13 cellular contexts compared by ENCODE assay signal in genomic region chr1:206955476-206956312, GRCh38. TPM values are rescaled to one million over a fixed set of nuclear protein-coding genes. Genes with fewer than 3 reads are reported as not detected.
DNase-seq lines count a peak whose midpoint lies in the region; ATAC-seq and TF ChIP-seq lines count a peak whose summit lies in the region.
"Had no signal": no experiment of that assay in that cellular context is flagged by ENCODE, and none has a peak within 500 bp of the region (broad histone marks: within the 10 kb centered on the region; RNA-seq: fewer than 3 reads in every experiment).

No MANE protein-coding gene starts in this region.

- H3K36me3 ChIP-seq in Caco-2 (ENCODE audit: control insufficient read depth, insufficient read depth, low read length) (no peaks in the 10 kb centered on the region), SK-N-SH (replicated peaks in 1 of 2; ENCODE audit: control insufficient read depth in 1 of 2, insufficient read depth in 2 of 2, low read length in 1 of 2) (no peaks in the 10 kb centered on the region)
- H3K36me3 ChIP-seq: sigmoid colon, thoracic aorta, WERI-Rb-1 had no signal

- H3K4me3 ChIP-seq in Caco-2 (ENCODE audit: low read depth, low read length) (no peak overlapping the region), SK-N-SH (ENCODE audit: low read depth in 2 of 2, low read length in 1 of 2) (no peak overlapping the region)
- H3K4me3 ChIP-seq: sigmoid colon, thoracic aorta had no signal

- peak overlapping the region; percentile 29 for H3K4me3 Mint-ChIP-seq in Caco-2 (ENCODE audit: unreplicated experiment)

- no peaks in the 10 kb centered on the region for H3K27me3 Mint-ChIP-seq in Caco-2 (ENCODE audit: insufficient read depth, unreplicated experiment)

- TF ChIP-seq RAD21 in SK-N-SH (IDR thresholded peaks at IDR 0.05; ENCODE audit: low read length): no peak

- H3K4me2 ChIP-seq in SK-N-SH: no peak overlapping the region

- H3K9me3 Mint-ChIP-seq in Caco-2 (ENCODE audit: unreplicated experiment): no peaks in the 10 kb centered on the region

- no peak overlapping the region for H2AFZ ChIP-seq in SK-N-SH (ENCODE audit: low read depth)

- no TSS peak for BruUV-seq in Caco-2 (replicated peaks; lab: Mats Ljungman, UMichigan)

- intact Hi-C loops in Caco-2 (cut with micrococcal nuclease; ENCODE audit: unreplicated experiment): no loop called here

- no peaks in the 10 kb centered on the region for H4K20me1 ChIP-seq in SK-N-SH (ENCODE audit: insufficient read depth)

- no peak for TF ChIP-seq EP300 in SK-N-SH (IDR thresholded peaks at IDR 0.05; ENCODE audit: borderline replicate concordance in 1 of 2, low read depth in 1 of 2, low read length in 1 of 2)

- H3K9me2 ChIP-seq in SK-N-SH: no peaks in the 10 kb centered on the region

- DNase-seq in Caco-2: peak; percentile 32 to 65
- peak; percentile 35 for DNase-seq in iPS-NIHi7 (ENCODE audit: extremely low spot score)
- DNase-seq in AG20443 (ENCODE audit: low spot score): no peak
- DNase-seq in SK-N-SH: no peak
- no peak for DNase-seq in stimulated activated CD4-positive, alpha-beta T cell treated with anti-CD3 and anti-CD28 coated beads, Interleukin-2, amount 100 ng/mL, for 48 hours
- DNase-seq: central memory CD4-positive, alpha-beta T cell; NCI-H345; sigmoid colon; WERI-Rb-1 had no signal

- H3K4me1 Mint-ChIP-seq in Caco-2 (ENCODE audit: low read depth, unreplicated experiment): peaks cover 42% of the 10 kb centered on the region

- H3F3A ChIP-seq in SK-N-SH (replicated peaks; ENCODE audit: insufficient read depth): no peaks in the 10 kb centered on the region

- H3K27ac ChIP-seq in SK-N-SH (ENCODE audit: low read depth in 2 of 2, low read length in 1 of 2): no peak overlapping the region
- H3K27ac ChIP-seq: thoracic aorta, WERI-Rb-1 had no signal

- no peak overlapping the region for H3K9ac ChIP-seq in SK-N-SH

- peak; percentile 34 for ATAC-seq in GM18907 (IDR thresholded peaks at IDR 0.05; ENCODE audit: unreplicated experiment)
- peak; percentile 42 for ATAC-seq in HG03520 (IDR thresholded peaks at IDR 0.05; ENCODE audit: unreplicated experiment)
- no peak for ATAC-seq in HG03097 (IDR thresholded peaks at IDR 0.05; ENCODE audit: low FRiP score, unreplicated experiment)

- H3K27me3 ChIP-seq in Caco-2 (replicated peaks; ENCODE audit: control insufficient read depth, insufficient read depth, low read length) (no peaks in the 10 kb centered on the region), SK-N-SH (ENCODE audit: insufficient read depth) (peaks cover 27% of the 10 kb centered on the region; the same call in 1 of the 2 replicates)
- H3K27me3 ChIP-seq: sigmoid colon had no signal

- no peak for TF ChIP-seq CTCF in Caco-2 (IDR thresholded peaks at IDR 0.05; ENCODE audit: insufficient read depth in 1 of 2, low read depth in 1 of 2, low read length in 1 of 2, severe bottlenecking in 1 of 2, unreplicated experiment in 1 of 2)
- no peak for TF ChIP-seq CTCF in SK-N-SH (IDR thresholded peaks at IDR 0.05)

- CTCF ChIA-PET in Caco-2 (lab: Charles Lee) (interaction anchor here (0.6 to 2.4 kb wide), 4 partner anchors 20 to 440 kb away, joined by 3 to 10 read pairs (median 5); no protein-coding TSS in a partner anchor), SK-N-SH (lab: Yijun Ruan, JAX) (interaction anchor here (0.7 to 1.5 kb wide), 4 partner anchors 27 to 816 kb away, joined by 3 read pairs; no protein-coding TSS in a partner anchor)

- H3K79me2 ChIP-seq in SK-N-SH (ENCODE audit: insufficient read depth): no peaks in the 10 kb centered on the region

- WGBS in SK-N-SH (ENCODE audit: low lambda C conversion rate): 44% methylated on average over 9 of the region's 10 CpGs

- H3K27ac Mint-ChIP-seq in Caco-2 (ENCODE audit: unreplicated experiment): peak overlapping the region; percentile 36

- H3K36me3 Mint-ChIP-seq in Caco-2 (ENCODE audit: insufficient read depth, unreplicated experiment): no peaks in the 10 kb centered on the region

- H3K4me1 ChIP-seq in Caco-2 (peaks cover 53% of the 10 kb centered on the region), SK-N-SH (ENCODE audit: control insufficient read depth in 1 of 2, insufficient read depth in 2 of 2, low read depth in 1 of 2, low read length in 1 of 2) (no peaks in the 10 kb centered on the region)

- POLR2A ChIA-PET in Caco-2 (lab: Charles Lee): interaction anchor here (0.5 kb wide), 1 partner anchor 137 kb away, joined by 6 read pairs; no protein-coding TSS in a partner anchor
- POLR2A ChIA-PET in SK-N-SH (lab: Yijun Ruan, JAX): no interaction called here

- H3K9me3 ChIP-seq in Caco-2 (no peaks in the 10 kb centered on the region), SK-N-SH (no peaks in the 10 kb centered on the region)
- H3K9me3 ChIP-seq: sigmoid colon, thoracic aorta had no signal

TF ChIP-seq in SK-N-SH, 30 proteins besides CTCF, POLR2A, EP300 and RAD21:
- TF ChIP-seq RCOR1 (IDR thresholded peaks at IDR 0.05; ENCODE audit: low read length): no peak
- no peak for TF ChIP-seq JUND (IDR thresholded peaks at IDR 0.05)
- no peak for TF ChIP-seq YY1 (IDR thresholded peaks at IDR 0.05; ENCODE audit: low read depth)
- no peak for TF ChIP-seq SIN3A (IDR thresholded peaks at IDR 0.05; ENCODE audit: borderline replicate concordance, low read depth, low read length)

RNA-seq across cellular contexts. Expression of gene PIGR, which starts 9.4 kb away (rescaled TPM):
- total RNA-seq in Caco-2 (2022): not detected in 2 replicates
- not detected in 2 replicates for polyA plus RNA-seq in SK-N-SH (2012; rRNA removed)
- polyA plus RNA-seq in SK-N-SH (2012; cell fraction: cytosol; rRNA removed): not detected in 2 replicates
- not detected in 2 replicates for polyA plus RNA-seq in SK-N-SH (2012; cell fraction: nucleus; rRNA removed)

RNA-seq across cellular contexts. Expression of gene FCAMR, which starts 14.6 kb away (rescaled TPM):
- 0.18 TPM in 1 of 2 replicates, not detected in the other for total RNA-seq in Caco-2 (2022)
- not detected in 2 replicates for polyA plus RNA-seq in SK-N-SH (2012; rRNA removed)
- not detected in 2 replicates for polyA plus RNA-seq in SK-N-SH (2012; cell fraction: cytosol; rRNA removed)
- polyA plus RNA-seq in SK-N-SH (2012; cell fraction: nucleus; rRNA removed): not detected in 2 replicates
- total RNA-seq: sigmoid colon, thoracic aorta had no signal

RNA-seq across cellular contexts. Expression of gene FCMR, which starts 34.0 kb away (rescaled TPM):
- not detected in 2 replicates for total RNA-seq in Caco-2 (2022)
- 0.05 and 0.15 TPM in 2 replicates for polyA plus RNA-seq in SK-N-SH (2012; rRNA removed)
- 0.03 and 0.14 TPM in 2 replicates for polyA plus RNA-seq in SK-N-SH (2012; cell fraction: cytosol; rRNA removed)
- not detected in 2 replicates for polyA plus RNA-seq in SK-N-SH (2012; cell fraction: nucleus; rRNA removed)

RNA-seq across cellular contexts. Expression of gene IL24, which starts 58.5 kb away (rescaled TPM):
- total RNA-seq in Caco-2 (2022): not detected in 2 replicates
- polyA plus RNA-seq in SK-N-SH (2012; rRNA removed): 0.03 TPM in 1 of 2 replicates, not detected in the other
- polyA plus RNA-seq in SK-N-SH (2012; cell fraction: cytosol; rRNA removed): 0.03 TPM in 1 of 2 replicates, not detected in the other
- polyA plus RNA-seq in SK-N-SH (2012; cell fraction: nucleus; rRNA removed): not detected in 2 replicates
- total RNA-seq: sigmoid colon, thoracic aorta had no signal

Comparison
In these comparisons a context has a peak if more than half of its experiments do, and no peak if none do; other contexts are left out.
1. DNase-seq: peak in Caco-2 (2 of 2) and iPS-NIHi7 (single experiment); none in AG20443 (single experiment), SK-N-SH (single experiment) and stimulated activated CD4-positive, alpha-beta T cell treated with anti-CD3 and anti-CD28 coated beads, Interleukin-2, amount 100 ng/mL, for 48 hours (0 of 2).